8 cellular contexts compared by ENCODE assay signal in the genomic region with DNA sequence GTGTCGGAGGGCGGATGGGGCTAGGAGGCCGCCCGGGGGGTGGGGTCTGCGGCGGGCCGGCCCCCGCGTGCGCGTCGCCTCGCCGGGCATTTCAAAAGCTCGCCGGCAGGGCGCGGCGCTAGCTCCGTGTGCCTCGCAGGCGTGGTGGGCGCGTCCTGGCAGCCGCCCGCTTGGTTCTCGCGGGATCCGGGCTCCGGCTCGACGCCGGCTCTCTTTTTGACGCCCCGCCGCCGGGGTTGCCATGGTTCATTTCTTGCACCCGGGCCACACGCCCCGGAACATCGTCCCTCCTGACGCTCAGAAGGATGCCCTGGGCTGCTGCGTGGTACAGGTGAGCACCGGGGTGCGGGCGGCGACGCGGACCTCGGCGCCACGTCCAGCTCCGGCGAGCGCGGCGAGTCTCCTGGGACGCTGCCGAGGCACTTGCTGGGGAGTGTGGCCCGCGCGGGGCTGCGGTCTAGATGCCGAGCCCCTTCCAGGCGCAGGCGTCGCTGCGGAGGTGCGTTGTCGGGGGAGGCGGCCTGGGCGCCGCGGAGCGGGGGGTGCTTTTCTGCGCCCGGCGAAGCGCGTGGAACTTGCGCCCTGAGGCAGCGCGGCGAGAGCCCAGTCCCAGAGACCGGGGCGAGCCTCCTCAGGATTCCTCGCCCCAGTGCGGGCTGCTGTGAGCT. TPM values are rescaled to one million over a fixed set of nuclear protein-coding genes. Genes with fewer than 3 reads are reported as not detected.
A peak's percentile ranks its signal among the peaks of the same experiment; 100 is the strongest.
DNase-seq lines count a peak whose midpoint lies in the region; ATAC-seq and TF ChIP-seq lines count a peak whose summit lies in the region.

Gene ZYG11A, plus strand, starts transcription at position 118 of the 668 bp plus-strand sequence. Its CDS starts 124 bp downstream, at position 242.

- ATAC-seq in GM18868 (IDR thresholded peaks at IDR 0.05; ENCODE audit: unreplicated experiment) (peak; percentile 89), HG03139 (IDR thresholded peaks at IDR 0.05; ENCODE audit: unreplicated experiment) (peak; percentile 73), esophagus mucosa (peak; percentile 90)

- H3K4me1 ChIP-seq in A673 (ENCODE audit: insufficient read depth, low read length, poor library complexity, severe bottlenecking) (peaks cover 6% of the 10 kb centered on the region), neural progenitor cell (no peaks in the 10 kb centered on the region), suprapubic skin (peaks cover 12% of the 10 kb centered on the region)

- WGBS in suprapubic skin, result 3% methylated on average over 34 of the region's 88 CpGs

- no peak within 1 kb of the TSS for H3K9ac ChIP-seq in neural progenitor cell

- peaks cover 28% of the 10 kb centered on the region for H3K27me3 Mint-ChIP-seq in neural progenitor cell (ENCODE audit: insufficient read depth, low read depth)

- H3K4me1 Mint-ChIP-seq in neural progenitor cell, result no peaks in the 10 kb centered on the region

- H3K4me2 ChIP-seq in neural progenitor cell, result peak within 1 kb of the TSS; percentile 78

- H3K27me3 ChIP-seq in A673 (replicated peaks; ENCODE audit: insufficient read depth, low read depth, low read length, poor library complexity) (peaks cover 13% of the 10 kb centered on the region), neural progenitor cell (peaks cover 50% of the 10 kb centered on the region), suprapubic skin (peaks cover 19% of the 10 kb centered on the region)

- H3K9me3 ChIP-seq in A673 (ENCODE audit: low read depth, low read length, poor library complexity, severe bottlenecking) (no peaks in the 10 kb centered on the region), neural progenitor cell (ENCODE audit: low read depth) (no peaks in the 10 kb centered on the region), suprapubic skin (no peaks in the 10 kb centered on the region)

- TF ChIP-seq EP300 in suprapubic skin (IDR thresholded peaks at IDR 0.05), result no peak

- peaks cover 23% of the 10 kb centered on the region for H3F3A ChIP-seq in neural progenitor cell (ENCODE audit: low read depth)

- peak; percentile 87 for DNase-seq in A673 (ENCODE audit: low spot score)
- DNase-seq in NCI-H524 (lab: John Stamatoyannopoulos, UW), result peak; percentile 71 to 87
- peak; percentile 87 for DNase-seq in activated CD8-positive, alpha-beta memory T cell treated with anti-CD3 and anti-CD28 coated beads, Interleukin-2, amount 50 U/mL, for 48 hours
- peak; percentile 92 for DNase-seq in neural progenitor cell (ENCODE audit: low spot score)
- DNase-seq in suprapubic skin (ENCODE audit: low spot score in 2 of 2), result peak in 1 of 2 donors; percentile 66

- no peak for TF ChIP-seq POLR2A in suprapubic skin (IDR thresholded peaks at IDR 0.05)

- H3K4me3 ChIP-seq in A673 (ENCODE audit: low read depth, low read length, poor library complexity, severe bottlenecking) (peak within 1 kb of the TSS; percentile 32), neural progenitor cell (peak within 1 kb of the TSS; percentile 52), suprapubic skin (peak within 1 kb of the TSS; percentile 46)

- peak within 1 kb of the TSS; percentile 99 for H2AFZ ChIP-seq in neural progenitor cell (replicated peaks)

- no peak within 1 kb of the TSS for H3K27ac Mint-ChIP-seq in neural progenitor cell

- H3K4me3 Mint-ChIP-seq in neural progenitor cell, result peak within 1 kb of the TSS; percentile 85

- H3K9me3 Mint-ChIP-seq in neural progenitor cell, result no peaks in the 10 kb centered on the region

- CTCF ChIA-PET in A673 (lab: Charles Lee), result no interaction called here

- H4K20me1 ChIP-seq in neural progenitor cell (ENCODE audit: low read depth), result no peaks in the 10 kb centered on the region

- H3K36me3 Mint-ChIP-seq in neural progenitor cell, result no peaks in the 10 kb centered on the region

- intact Hi-C loops in A673 (cut with micrococcal nuclease; ENCODE audit: unreplicated experiment), result loop anchor here (10.0 kb wide), 1 partner anchor 342 kb away; no protein-coding TSS in a partner anchor

- TF ChIP-seq CTCF in A673 (conservative IDR thresholded peaks at IDR 0.05; ENCODE audit: low read depth, low read length), result 0 out of 2 replicates have a peak, but pooled peaks have one; percentile 19
- peak; percentile 37 for TF ChIP-seq CTCF in neural progenitor cell (IDR thresholded peaks at IDR 0.05)
- peak in 1 of 2 donors; percentile 36 for TF ChIP-seq CTCF in suprapubic skin (IDR thresholded peaks at IDR 0.05)

- H3K27ac ChIP-seq in A673 (ENCODE audit: low read depth, low read length, poor library complexity, severe bottlenecking) (no peak within 1 kb of the TSS), neural progenitor cell (no peak within 1 kb of the TSS), suprapubic skin (no peak within 1 kb of the TSS)

- BruUV-seq in A673 (replicated peaks; lab: Mats Ljungman, UMichigan), result no TSS peak

- H3K36me3 ChIP-seq in A673 (ENCODE audit: insufficient read depth, low read length, poor library complexity, severe bottlenecking), result no peaks in the 10 kb centered on the region
- no peaks in the 10 kb centered on the region for H3K36me3 ChIP-seq in neural progenitor cell
- no peaks in the 10 kb centered on the region for H3K36me3 ChIP-seq in suprapubic skin

- H3K79me2 ChIP-seq in neural progenitor cell (ENCODE audit: low read depth), result no peaks in the 10 kb centered on the region

- POLR2A ChIA-PET in A673 (lab: Charles Lee; ENCODE audit: low non-redundant PET), result no interaction called here

RNA-seq across cellular contexts. Expression of gene ZYG11A, which starts in this region (rescaled TPM):
- total RNA-seq in A673 (2021) (0.17 and 0.31 TPM in 2 replicates), esophagus mucosa (0.44 TPM), neural progenitor cell (ENCODE audit: low replicate concordance) (0.52 and 0.65 TPM in 2 replicates), suprapubic skin (under 1 TPM in 1 of 4 donors, not detected in 3; 0.26 TPM)

Comparison
In these comparisons a context has a peak if more than half of its experiments do, and no peak if none do; other contexts are left out.
1. Peak in DNase-seq and H3K4me3 ChIP-seq in A673; RNA of the gene not detected or under 1 TPM.
2. Peak in ATAC-seq in esophagus mucosa; RNA of the gene not detected or under 1 TPM.
3. Peak in DNase-seq, H3K4me3 ChIP-seq and H3K4me2 ChIP-seq in neural progenitor cell; RNA of the gene not detected or under 1 TPM.